ENCODE assay signal across 2 cellular contexts in the genomic region with DNA sequence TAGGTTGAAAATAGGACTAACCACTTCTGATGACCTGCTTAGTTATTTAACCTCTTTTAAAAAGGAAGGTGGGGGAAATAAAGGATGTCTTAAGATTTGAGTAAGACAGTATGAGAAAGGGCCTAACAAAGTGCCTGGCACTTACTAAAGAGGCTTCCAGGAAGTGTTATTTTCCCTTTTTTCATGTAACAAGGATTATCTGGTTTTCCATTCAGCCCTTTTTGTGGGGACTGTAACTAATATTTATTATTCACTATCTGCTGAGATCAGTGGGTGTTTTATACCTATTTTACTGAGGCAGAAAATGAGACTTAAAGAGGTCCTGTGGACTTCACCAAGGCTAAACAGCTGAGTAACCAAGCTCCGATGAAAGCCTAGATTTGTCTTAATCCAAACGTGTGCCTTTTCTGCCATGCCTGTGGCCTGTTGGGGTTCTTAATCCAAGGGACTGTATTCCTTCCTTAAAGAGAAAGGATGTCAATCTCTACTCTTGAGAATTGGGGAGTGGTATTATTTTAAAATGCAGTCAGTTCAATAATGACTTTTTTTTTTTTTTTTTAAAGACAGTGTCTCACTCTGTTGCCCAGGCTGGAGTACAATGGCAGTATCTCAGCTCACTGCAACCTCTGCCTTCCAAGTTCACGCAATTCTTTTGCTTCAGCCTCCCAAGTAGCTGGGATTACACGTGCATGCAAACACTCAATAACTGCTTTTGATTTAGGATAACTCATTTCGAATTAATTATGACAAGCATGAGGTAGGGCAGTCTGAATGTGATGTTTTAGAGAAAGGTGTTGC.
TF ChIP-seq lines count a peak whose summit lies in the region.

No MANE protein-coding gene starts in this region.

TF ChIP-seq in HEK293T, 16 proteins besides CTCF, POLR2A, EP300 and RAD21:
- peak; percentile 28; the same call in 1 of the 2 replicates for TF ChIP-seq ZNF384 (IDR thresholded peaks at IDR 0.05)
- TF ChIP-seq LEF1 (IDR thresholded peaks at IDR 0.05; ENCODE audit: borderline replicate concordance), result no peak
TF ChIP-seq in HEK293T: peak in this region for 1.

TF ChIP-seq in GM12878, 131 proteins besides CTCF, POLR2A, EP300 and RAD21:
- TF ChIP-seq BHLHE40 (IDR thresholded peaks at IDR 0.05; ENCODE audit: borderline replicate concordance in 1 of 2, low read depth in 2 of 2, low read length in 1 of 2) (no peak), ZNF274 (IDR thresholded peaks at IDR 0.05; ENCODE audit: insufficient read depth, insufficient read length) (no peak), IRF4 (IDR thresholded peaks at IDR 0.05; ENCODE audit: low read depth, low read length) (no peak), NR2F1 (conservative IDR thresholded peaks at IDR 0.05) (no peak), SREBF1 (IDR thresholded peaks at IDR 0.05; ENCODE audit: low read length) (no peak), CBX5 (IDR thresholded peaks at IDR 0.05; ENCODE audit: low read depth) (no peak), CEBPB (IDR thresholded peaks at IDR 0.05; ENCODE audit: borderline replicate concordance in 1 of 2, low read depth in 2 of 2, low read length in 2 of 2) (no peak), HDGF (IDR thresholded peaks at IDR 0.05) (no peak)
- TF ChIP-seq, protein P1, sequence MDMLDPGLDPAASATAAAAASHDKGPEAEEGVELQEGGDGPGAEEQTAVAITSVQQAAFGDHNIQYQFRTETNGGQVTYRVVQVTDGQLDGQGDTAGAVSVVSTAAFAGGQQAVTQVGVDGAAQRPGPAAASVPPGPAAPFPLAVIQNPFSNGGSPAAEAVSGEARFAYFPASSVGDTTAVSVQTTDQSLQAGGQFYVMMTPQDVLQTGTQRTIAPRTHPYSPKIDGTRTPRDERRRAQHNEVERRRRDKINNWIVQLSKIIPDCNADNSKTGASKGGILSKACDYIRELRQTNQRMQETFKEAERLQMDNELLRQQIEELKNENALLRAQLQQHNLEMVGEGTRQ (IDR thresholded peaks at IDR 0.05; ENCODE audit: borderline replicate concordance, low read depth, low read length), result no peak
